Comparison of ENCODE assay signal across 1 cellular context in genomic region chr14:20332386-20332945, GRCh38.
TF ChIP-seq lines count a peak whose summit lies in the region.

No MANE protein-coding gene starts in this region.

TF ChIP-seq in H1, 55 proteins besides CTCF, POLR2A, EP300 and RAD21:
- TF ChIP-seq CHD1 (IDR thresholded peaks at IDR 0.05; ENCODE audit: low read depth, low read length) (no peak; the same call in 1 of the 2 replicates), EGR1 (IDR thresholded peaks at IDR 0.05; ENCODE audit: borderline replicate concordance, low read depth, low read length) (no peak), GTF2F1 (IDR thresholded peaks at IDR 0.05; ENCODE audit: borderline replicate concordance, low read depth, low read length) (no peak), KDM5A (IDR thresholded peaks at IDR 0.05; ENCODE audit: low read length) (no peak), CBX8 (IDR thresholded peaks at IDR 0.05; ENCODE audit: borderline replicate concordance, low read depth, low read length) (no peak), ASH2L (IDR thresholded peaks at IDR 0.05; ENCODE audit: low read length) (no peak)
